Comparison of ENCODE assay signal across 31 cellular contexts in genomic region chr1:110975265-110975664, GRCh38.
"Had no signal": no experiment of that assay in that cellular context is flagged by ENCODE, and none has a peak within 500 bp of the region (broad histone marks: within the 10 kb centered on the region; RNA-seq: fewer than 3 reads in every experiment).

No MANE protein-coding gene starts in this region.

- H3K4me1 ChIP-seq: adrenal gland, body of pancreas, gastrocnemius medialis, heart left ventricle had no signal

- DNase-seq: activated CD4-positive, alpha-beta memory T cell treated with anti-CD3 and anti-CD28 coated beads for 36 hours; activated CD4-positive, alpha-beta T cell treated with anti-CD3 and anti-CD28 coated beads for 36 hours; activated CD4-positive, alpha-beta T cell treated with anti-CD3 and anti-CD28 coated beads, Interleukin-2, amount 10 ng/mL, durations not matched to agents 24 days and 14 days; activated CD4-positive, CD25-positive, alpha-beta regulatory T cell; activated CD4-positive, CD25-positive, alpha-beta regulatory T cell treated with anti-CD3 and anti-CD28 coated beads, Interleukin-2, amount 50 U/mL, for 72 hours; activated CD8-positive, alpha-beta memory T cell treated with anti-CD3 and anti-CD28 coated beads, Interleukin-2, amount 10 ng/mL, durations not matched to agents 7 days and 5 days; activated CD8-positive, alpha-beta memory T cell treated with anti-CD3 and anti-CD28 coated beads, Interleukin-2, amount 50 U/mL, for 4 hours; activated CD8-positive, alpha-beta T cell treated with anti-CD3 and anti-CD28 coated beads, Interleukin-2, amount 10 ng/mL, durations not matched to agents 7 days and 5 days; activated effector memory CD4-positive, alpha-beta T cell treated with anti-CD3 and anti-CD28 coated beads, Interleukin-2, amount 50 U/mL, for 16 hours; activated naive CD4-positive, alpha-beta T cell treated with anti-CD3 and anti-CD28 coated beads for 36 hours; activated naive CD8-positive, alpha-beta T cell treated with anti-CD3 and anti-CD28 coated beads for 36 hours; activated naive CD8-positive, alpha-beta T cell treated with anti-CD3 and anti-CD28 coated beads, Interleukin-2, amount 50 U/mL, for 24 hours; activated T-cell treated with anti-CD3 and anti-CD28 coated beads, Interleukin-2, amount 50 U/mL, for 1 hour; activated T-cell treated with anti-CD3 and anti-CD28 coated beads, Interleukin-2, amount 50 U/mL, for 48 hours; adrenal gland; amygdala; aorta; body of pancreas; central memory CD4-positive, alpha-beta T cell; cerebellar nuclear complex; dorsolateral prefrontal cortex; effector memory CD4-positive, alpha-beta T cell; endodermal cell; foreskin fibroblast; gastrocnemius medialis; glutamatergic neuron; heart left ventricle; T-helper 17 cell; T1000 had no signal

- H3K4me3 ChIP-seq: adrenal gland, body of pancreas, cardiac muscle cell, coronary artery, dorsolateral prefrontal cortex, gastrocnemius medialis, heart left ventricle had no signal

- H3K9me3 ChIP-seq: adrenal gland had no signal

- H3K27me3 ChIP-seq: adrenal gland, body of pancreas, cardiac muscle cell had no signal

- H3K27ac ChIP-seq: adrenal gland, body of pancreas, cardiac muscle cell, coronary artery, dorsolateral prefrontal cortex, gastrocnemius medialis, heart left ventricle had no signal

- H3K36me3 ChIP-seq: adrenal gland, cardiac muscle cell, gastrocnemius medialis, heart left ventricle had no signal
